8 cellular contexts compared by ENCODE assay signal in the genomic region with DNA sequence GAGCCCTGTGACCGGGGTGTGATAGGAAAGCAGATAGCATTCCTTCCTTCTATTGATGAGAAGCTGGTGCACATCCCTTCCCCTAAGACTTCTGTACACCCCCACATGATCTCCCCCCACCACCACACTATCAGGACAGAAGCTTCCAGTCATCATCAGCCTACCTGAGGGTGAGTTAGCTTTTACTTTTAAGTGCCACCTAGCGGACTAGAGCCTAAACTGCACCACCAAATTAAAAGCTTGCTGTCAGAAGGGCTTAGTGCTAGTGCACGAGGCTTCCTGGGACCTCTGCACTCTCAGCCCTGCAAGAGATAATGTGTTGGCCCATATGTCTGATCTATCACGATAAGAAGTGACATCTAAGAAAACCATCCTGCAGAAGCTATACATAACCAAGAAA.
DNase-seq lines count a peak whose midpoint lies in the region; ATAC-seq, FAIRE-seq and TF ChIP-seq lines count a peak whose summit lies in the region.
"Not testable (repeated sequence)": the region's sequence is repeated elsewhere in the genome, so short reads cannot be mapped to it uniquely, and the experiment has no call there.

No MANE protein-coding gene starts in this region.

- not testable (repeated sequence) for H2AFZ ChIP-seq in K562 (ENCODE audit: low read depth, low read length)

- H3K9me3 ChIP-seq in K562 (replicated peaks; ENCODE audit: control insufficient read depth, insufficient read depth, low read depth, low read length); upper lobe of right lung: not testable (repeated sequence)

- not testable (repeated sequence) for H4K20me1 ChIP-seq in K562 (replicated peaks; ENCODE audit: control insufficient read depth, insufficient read depth, low read length)

- not testable (repeated sequence) for H3K36me3 ChIP-seq in K562 (ENCODE audit: control insufficient read depth, insufficient read depth, low read length); upper lobe of right lung

- in situ Hi-C loops in K562 (cut with MboI), result not testable (repeated sequence)

- CTCF ChIA-PET in K562 (lab: Yijun Ruan, JAX; ENCODE audit: low intra/inter-chr PET ratio), result not testable (repeated sequence)

- not testable (repeated sequence) for H3K9me1 ChIP-seq in K562 (ENCODE audit: control insufficient read depth, insufficient read depth, low read length)

- not testable (repeated sequence) for H3K9ac ChIP-seq in K562 (ENCODE audit: insufficient read depth in 1 of 2, low read depth in 2 of 2, low read length in 2 of 2)

- not testable (repeated sequence) for H3K79me2 ChIP-seq in K562 (ENCODE audit: control insufficient read depth, insufficient read depth, low read length)

- not testable (repeated sequence) for DNase-seq in K562 (ENCODE audit: extremely low read depth in 1 of 4, low spot score in 3 of 4); upper lobe of right lung

- TF ChIP-seq CTCF in K562 (IDR thresholded peaks at IDR 0.05 in 2 of 3, conservative IDR thresholded peaks at IDR 0.05 in 1 of 3; ENCODE audit: insufficient read depth in 2 of 3, low read depth in 1 of 3, low read length in 3 of 3); upper lobe of right lung (IDR thresholded peaks at IDR 0.05): not testable (repeated sequence)

- not testable (repeated sequence) for H3K27me3 ChIP-seq in K562 (ENCODE audit: control insufficient read depth in 2 of 2, insufficient read depth in 2 of 2, low read length in 2 of 2); upper lobe of right lung

- not testable (repeated sequence) for TF ChIP-seq EP300 in K562 (IDR thresholded peaks at IDR 0.05; ENCODE audit: low read length)

- H3K4me1 ChIP-seq in K562 (replicated peaks in 1 of 2; ENCODE audit: control insufficient read depth in 2 of 2, insufficient read depth in 2 of 2, low read length in 2 of 2); upper lobe of right lung: not testable (repeated sequence)

- BruUV-seq in K562 (replicated peaks; lab: Mats Ljungman, UMichigan), result not testable (repeated sequence)

- WGBS in K562 (ENCODE audit: insufficient coverage, low coverage, missing lambda C conversion rate), result no CpG with 5 or more reads among the region's 4 CpGs

- not testable (repeated sequence) for TF ChIP-seq POLR2A in K562 (conservative IDR thresholded peaks at IDR 0.05)

- H3K4me3 ChIP-seq in K562, upper lobe of right lung: not testable (repeated sequence)

- TF ChIP-seq RAD21 in K562 (CRISPR knock-in tag; conservative IDR thresholded peaks at IDR 0.05 in 1 of 2, IDR thresholded peaks at IDR 0.05 in 1 of 2), result not testable (repeated sequence)

- ATAC-seq in GM18867 (IDR thresholded peaks at IDR 0.05; ENCODE audit: unreplicated experiment) (peak; percentile 67), GM19351 (IDR thresholded peaks at IDR 0.05; ENCODE audit: unreplicated experiment) (peak; percentile 87), GM21723 (IDR thresholded peaks at IDR 0.05; ENCODE audit: unreplicated experiment) (peak; percentile 64), HG02852 (IDR thresholded peaks at IDR 0.05; ENCODE audit: unreplicated experiment) (peak; percentile 69), HG03066 (IDR thresholded peaks at IDR 0.05; ENCODE audit: low read depth, unreplicated experiment) (peak; percentile 56), HG03432 (IDR thresholded peaks at IDR 0.05; ENCODE audit: unreplicated experiment) (peak; percentile 67), K562 (peak; percentile 64), upper lobe of right lung (peak; percentile 66)

- intact Hi-C loops in K562 (cut with micrococcal nuclease); upper lobe of right lung (cut with DNase I): not testable (repeated sequence)

- not testable (repeated sequence) for H3K27ac ChIP-seq in K562 (ENCODE audit: extremely low read depth, low read depth, low read length); upper lobe of right lung

- not testable (repeated sequence) for FAIRE-seq in K562 (lab: Jason Lieb, UNC)

- not testable (repeated sequence) for H3K4me2 ChIP-seq in K562 (ENCODE audit: insufficient read depth, low read length)

- POLR2A ChIA-PET in K562 (lab: Yijun Ruan, JAX), result not testable (repeated sequence)
